In the genomic region with DNA sequence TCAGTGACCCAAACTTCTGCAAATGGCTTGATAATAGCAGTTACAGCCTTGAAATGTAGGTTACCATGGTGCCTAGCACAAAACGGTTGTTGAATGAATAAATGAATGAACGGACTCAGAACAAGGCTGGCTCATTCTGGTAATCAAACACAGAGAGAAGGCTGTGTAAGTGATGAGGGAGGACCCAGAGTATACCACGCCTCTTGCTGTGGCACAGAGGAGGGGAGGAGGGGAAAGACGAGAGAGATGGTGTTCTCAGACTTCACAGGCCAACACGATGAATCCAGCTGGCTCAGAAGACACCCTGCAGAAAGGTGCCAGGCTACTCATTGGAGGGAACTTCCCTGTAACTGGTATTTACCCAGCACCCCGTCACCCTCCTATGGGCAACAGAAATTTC, we compare ENCODE assay signal across 1 cellular context.
TF ChIP-seq lines count a peak whose summit lies in the region.

No MANE protein-coding gene starts in this region.

TF ChIP-seq in IMR-90, 13 proteins besides CTCF, POLR2A, EP300 and RAD21 (continued from another document):
- TF ChIP-seq, protein P1, sequence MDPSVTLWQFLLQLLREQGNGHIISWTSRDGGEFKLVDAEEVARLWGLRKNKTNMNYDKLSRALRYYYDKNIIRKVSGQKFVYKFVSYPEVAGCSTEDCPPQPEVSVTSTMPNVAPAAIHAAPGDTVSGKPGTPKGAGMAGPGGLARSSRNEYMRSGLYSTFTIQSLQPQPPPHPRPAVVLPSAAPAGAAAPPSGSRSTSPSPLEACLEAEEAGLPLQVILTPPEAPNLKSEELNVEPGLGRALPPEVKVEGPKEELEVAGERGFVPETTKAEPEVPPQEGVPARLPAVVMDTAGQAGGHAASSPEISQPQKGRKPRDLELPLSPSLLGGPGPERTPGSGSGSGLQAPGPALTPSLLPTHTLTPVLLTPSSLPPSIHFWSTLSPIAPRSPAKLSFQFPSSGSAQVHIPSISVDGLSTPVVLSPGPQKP (IDR thresholded peaks at IDR 0.05; ENCODE audit: borderline replicate concordance, low read depth, low read length), result no peak
- TF ChIP-seq, protein P2, sequence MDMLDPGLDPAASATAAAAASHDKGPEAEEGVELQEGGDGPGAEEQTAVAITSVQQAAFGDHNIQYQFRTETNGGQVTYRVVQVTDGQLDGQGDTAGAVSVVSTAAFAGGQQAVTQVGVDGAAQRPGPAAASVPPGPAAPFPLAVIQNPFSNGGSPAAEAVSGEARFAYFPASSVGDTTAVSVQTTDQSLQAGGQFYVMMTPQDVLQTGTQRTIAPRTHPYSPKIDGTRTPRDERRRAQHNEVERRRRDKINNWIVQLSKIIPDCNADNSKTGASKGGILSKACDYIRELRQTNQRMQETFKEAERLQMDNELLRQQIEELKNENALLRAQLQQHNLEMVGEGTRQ (IDR thresholded peaks at IDR 0.05; ENCODE audit: low read depth, low read length), result no peak
- TF ChIP-seq NFE2L2 (IDR thresholded peaks at IDR 0.05; ENCODE audit: low read depth, low read length), result no peak
- TF ChIP-seq MXI1 (IDR thresholded peaks at IDR 0.05; ENCODE audit: borderline replicate concordance, low read depth, low read length), result no peak
- TF ChIP-seq FOS (IDR thresholded peaks at IDR 0.05; ENCODE audit: low read depth, low read length), result no peak
- no peak for TF ChIP-seq BHLHE40 (IDR thresholded peaks at IDR 0.05; ENCODE audit: low read depth, low read length)
- TF ChIP-seq CHD1 (IDR thresholded peaks at IDR 0.05; ENCODE audit: low read depth, low read length), result no peak
